In the genomic region with DNA sequence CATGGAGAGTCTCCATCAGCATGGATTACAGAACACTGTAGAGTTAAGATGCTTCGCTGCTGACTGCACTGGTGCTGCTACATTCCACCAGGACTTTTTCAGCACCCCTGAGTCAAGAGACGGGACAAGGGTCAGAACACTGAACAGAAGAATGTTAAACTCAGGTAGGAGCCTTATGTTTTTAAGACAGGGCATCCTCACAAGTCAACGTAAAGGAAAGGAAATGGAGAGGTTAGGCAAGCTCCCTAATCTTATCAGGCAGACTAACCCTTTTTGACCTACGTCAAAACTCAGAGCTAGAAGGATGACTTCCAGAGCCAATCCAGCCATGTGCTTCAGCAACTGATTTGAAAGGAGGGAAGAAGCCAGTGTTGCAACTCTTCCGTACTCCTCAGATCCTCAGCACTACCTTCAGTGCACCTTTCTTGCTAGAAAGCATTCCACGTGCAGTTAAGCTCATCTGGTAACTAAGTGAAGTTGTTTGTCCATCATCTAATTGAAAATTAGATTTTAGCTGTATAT, we compare ENCODE assay signal across 16 cellular contexts. TPM values are rescaled to one million over a fixed set of nuclear protein-coding genes. Genes with fewer than 3 reads are reported as not detected.
DNase-seq lines count a peak whose midpoint lies in the region; ATAC-seq and TF ChIP-seq lines count a peak whose summit lies in the region.
"Had no signal": no experiment of that assay in that cellular context is flagged by ENCODE, and none has a peak within 500 bp of the region (broad histone marks: within the 10 kb centered on the region; RNA-seq: fewer than 3 reads in every experiment).

No MANE protein-coding gene starts in this region.

- peaks cover 20% of the 10 kb centered on the region for H3K36me3 ChIP-seq in GM23248 (ENCODE audit: low read depth)
- H3K36me3 ChIP-seq in heart right ventricle = peaks cover 0 to 46% (median 0%) of the 10 kb centered on the region in 9 donors
- peaks cover 0 to 8% of the 10 kb centered on the region in 2 donors for H3K36me3 ChIP-seq in gastrocnemius medialis

- no peak overlapping the region for H3K9ac ChIP-seq in GM23248

- in situ Hi-C loops in GM23248 (cut with MboI) (loop anchor here (5.0 kb wide), 1 partner anchor 229 kb away; no protein-coding TSS in a partner anchor), gastrocnemius medialis (cut with MboI; ENCODE audit: low sequenced_read_pairs in 4 of 4) (loop anchor here in 3 of 4 donors (5.0 to 25.0 kb wide), 5 partner anchors 62 to 434 kb away; a partner anchor contains a TSS)

- H3K4me3 ChIP-seq in GM23248 (no peak overlapping the region), heart right ventricle (no peak overlapping the region), gastrocnemius medialis (no peak overlapping the region), dorsolateral prefrontal cortex (no peak overlapping the region)

- no peak for TF ChIP-seq POLR2A in gastrocnemius medialis (IDR thresholded peaks at IDR 0.05)

- TF ChIP-seq CTCF in heart right ventricle (IDR thresholded peaks at IDR 0.05) (no peak), gastrocnemius medialis (IDR thresholded peaks at IDR 0.05 in 4 of 5, conservative IDR thresholded peaks at IDR 0.05 in 1 of 5) (no peak), dorsolateral prefrontal cortex (IDR thresholded peaks at IDR 0.05 in 54 of 56, conservative IDR thresholded peaks at IDR 0.05 in 2 of 56; ENCODE audit: low read depth in 1 of 56, partially characterized antibody in 56 of 56) (no peak)

- peaks cover 53% of the 10 kb centered on the region for H3K4me1 ChIP-seq in GM23248 (ENCODE audit: insufficient read depth)
- peaks cover 15 to 69% (median 57%) of the 10 kb centered on the region in 9 donors for H3K4me1 ChIP-seq in heart right ventricle
- peaks cover 23 to 35% of the 10 kb centered on the region in 2 donors for H3K4me1 ChIP-seq in gastrocnemius medialis

- H3K27ac ChIP-seq in GM23248 (peak overlapping the region; percentile 63), heart right ventricle (peak overlapping the region in 9 of 10 donors; percentile 13 to 81 (median 49)), gastrocnemius medialis (peak overlapping the region; percentile 8 to 72 (median 24)), dorsolateral prefrontal cortex (no peak overlapping the region)

- H2AFZ ChIP-seq in GM23248 = no peak overlapping the region

- H3K27me3 ChIP-seq in GM23248 (replicated peaks; ENCODE audit: insufficient read depth) (no peaks in the 10 kb centered on the region), heart right ventricle (no peaks in the 10 kb centered on the region), gastrocnemius medialis (no peaks in the 10 kb centered on the region), dorsolateral prefrontal cortex (no peaks in the 10 kb centered on the region)

- peaks cover 59% of the 10 kb centered on the region for H3K79me2 ChIP-seq in GM23248 (ENCODE audit: insufficient read depth)

- 91 to 94% methylated on average over 6 of the region's 6 CpGs for WGBS in GM23248 (ENCODE audit: low coverage in 1 of 2, low lambda C conversion rate in 2 of 2, missing lambda C conversion rate in 2 of 2), 2 experiments
- 42 to 59% methylated on average over 6 of the region's 6 CpGs for WGBS in heart right ventricle, 2 donors

- H3F3A ChIP-seq in GM23248 (ENCODE audit: insufficient read depth) = peaks cover 58% of the 10 kb centered on the region

- ATAC-seq in heart right ventricle (peak in 1 of 8 donors; percentile 25), gastrocnemius medialis (no peak), HG02610 (IDR thresholded peaks at IDR 0.05; ENCODE audit: unreplicated experiment) (no peak)

- no peaks in the 10 kb centered on the region for H4K20me1 ChIP-seq in GM23248 (ENCODE audit: insufficient read depth)

- no peaks in the 10 kb centered on the region for H3K9me3 ChIP-seq in GM23248 (ENCODE audit: low read depth)
- H3K9me3 ChIP-seq in heart right ventricle = no peaks in the 10 kb centered on the region
- H3K9me3 ChIP-seq in gastrocnemius medialis = no peaks in the 10 kb centered on the region

- no peaks in the 10 kb centered on the region for H3K9me2 ChIP-seq in GM23248 (ENCODE audit: insufficient read depth)

- H3K4me2 ChIP-seq in GM23248 (ENCODE audit: unreplicated experiment) = peak overlapping the region; percentile 56

- no peak for DNase-seq in GM23248
- peak; percentile 88 for DNase-seq in amniotic epithelial cell (ENCODE audit: low read depth)
- no peak for DNase-seq in heart right ventricle
- no peak for DNase-seq in gastrocnemius medialis
- no peak for DNase-seq in dorsolateral prefrontal cortex
- DNase-seq in stimulated activated CD4-positive, alpha-beta T cell treated with anti-CD3 and anti-CD28 coated beads, Interleukin-1b, Interleukin-23, amount 100 ng/mL, for 48 hours = no peak
- DNase-seq in foreskin melanocyte = no peak
- DNase-seq: amygdala, EL, head of caudate nucleus, kidney, NCI-H1048, NCI-H774, nucleus accumbens, SW 1271 had no signal

- intact Hi-C loops in heart right ventricle (cut with DNase I) = loop anchor here in 6 of 10 donors (2.0 to 10.0 kb wide), 8 partner anchors 44 to 304 kb away; a partner anchor contains a TSS
- intact Hi-C loops in gastrocnemius medialis (cut with DNase I; ENCODE audit: low total_unique reads) = no loop called here
- intact Hi-C loops in dorsolateral prefrontal cortex (cut with DNase I) = no loop called here

RNA-seq across cellular contexts. Expression of a gene that starts 46.8 kb away (rescaled TPM):
- 7.0 and 11.0 TPM in 2 replicates for total RNA-seq in GM23248 (2014; rRNA removed; shearing (Covaris generic))
- 3.4 and 3.5 TPM in 2 replicates for polyA plus RNA-seq in GM23248 (2016; fragmentation: Nextera tagmentation; extraction: Ambion mirVana)
- 1 to 10 TPM; 3.1 to 6.9 (median 5.2) TPM for total RNA-seq in heart right ventricle
- polyA plus RNA-seq in heart right ventricle = 1 to 10 TPM; 2.0 to 2.6 TPM
- 1 to 10 TPM in 2 of 4 donors, under 1 TPM in 2; 0.52 to 3.1 (median 1.6) TPM for total RNA-seq in gastrocnemius medialis
- total RNA-seq in dorsolateral prefrontal cortex = 1 to 10 TPM; 1.6 to 9.0 (median 4.8) TPM

RNA-seq across cellular contexts. Expression of a gene that starts 46.9 kb away (rescaled TPM):
- 13.2 and 20.2 TPM in 2 replicates for total RNA-seq in GM23248 (2014; rRNA removed; shearing (Covaris generic))
- polyA plus RNA-seq in GM23248 (2016; fragmentation: Nextera tagmentation; extraction: Ambion mirVana) (12.9 and 13.6 TPM in 2 replicates), heart right ventricle (10 to 100 TPM in 1 of 2 donors, 1 to 10 TPM in 1; 3.2 to 10.6 TPM)
- total RNA-seq in heart right ventricle (10 to 100 TPM in 8 of 10 donors, 1 to 10 TPM in 2; 8.1 to 13.6 (median 12.0) TPM), gastrocnemius medialis (10 to 100 TPM in 2 of 4 donors, 1 to 10 TPM in 2; 3.0 to 30.5 (median 9.8) TPM), dorsolateral prefrontal cortex (10 to 100 TPM; 10.9 to 36.9 (median 19.8) TPM)

RNA-seq across cellular contexts. Expression of a gene that starts 47.0 kb away (rescaled TPM):
- 34.4 and 35.2 TPM in 2 replicates for total RNA-seq in GM23248 (2014; rRNA removed; shearing (Covaris generic))
- 15.2 and 15.3 TPM in 2 replicates for polyA plus RNA-seq in GM23248 (2016; fragmentation: Nextera tagmentation; extraction: Ambion mirVana)
- total RNA-seq in heart right ventricle = 10 to 100 TPM in 6 of 10 donors, 1 to 10 TPM in 4; 7.8 to 32.6 (median 11.2) TPM
- 1 to 10 TPM; 3.4 to 4.2 TPM for polyA plus RNA-seq in heart right ventricle
- total RNA-seq in gastrocnemius medialis = 10 to 100 TPM in 1 of 4 donors, 1 to 10 TPM in 3; 7.6 to 10.5 (median 8.3) TPM
- total RNA-seq in dorsolateral prefrontal cortex = 10 to 100 TPM in 119 of 120 experiments, 1 to 10 TPM in 1; 9.7 to 23.3 (median 14.8) TPM

RNA-seq across cellular contexts. Expression of a gene that starts 47.4 kb away (rescaled TPM):
- total RNA-seq in GM23248 (2014; rRNA removed; shearing (Covaris generic)) = 32.1 and 32.2 TPM in 2 replicates
- polyA plus RNA-seq in GM23248 (2016; fragmentation: Nextera tagmentation; extraction: Ambion mirVana) (37.6 and 40.9 TPM in 2 replicates), heart right ventricle (10 to 100 TPM; 59.9 to 69.4 TPM)
- total RNA-seq in heart right ventricle (10 to 100 TPM; 37.4 to 69.1 (median 48.9) TPM), gastrocnemius medialis (10 to 100 TPM; 36.4 to 74.7 (median 38.8) TPM), dorsolateral prefrontal cortex (10 to 100 TPM; 15.4 to 38.4 (median 24.8) TPM)

Comparison
In these comparisons a context has a peak if more than half of its experiments do, and no peak if none do; other contexts are left out.
1. H3K27ac ChIP-seq: peak in GM23248 (single experiment), heart right ventricle (9 of 10) and gastrocnemius medialis (4 of 4); none in dorsolateral prefrontal cortex (0 of 59).
2. intact Hi-C loops: an anchor here in heart right ventricle (2.0 to 10.0 kb wide); none called in gastrocnemius medialis and dorsolateral prefrontal cortex.